14 cellular contexts compared by ENCODE assay signal in the genomic region with DNA sequence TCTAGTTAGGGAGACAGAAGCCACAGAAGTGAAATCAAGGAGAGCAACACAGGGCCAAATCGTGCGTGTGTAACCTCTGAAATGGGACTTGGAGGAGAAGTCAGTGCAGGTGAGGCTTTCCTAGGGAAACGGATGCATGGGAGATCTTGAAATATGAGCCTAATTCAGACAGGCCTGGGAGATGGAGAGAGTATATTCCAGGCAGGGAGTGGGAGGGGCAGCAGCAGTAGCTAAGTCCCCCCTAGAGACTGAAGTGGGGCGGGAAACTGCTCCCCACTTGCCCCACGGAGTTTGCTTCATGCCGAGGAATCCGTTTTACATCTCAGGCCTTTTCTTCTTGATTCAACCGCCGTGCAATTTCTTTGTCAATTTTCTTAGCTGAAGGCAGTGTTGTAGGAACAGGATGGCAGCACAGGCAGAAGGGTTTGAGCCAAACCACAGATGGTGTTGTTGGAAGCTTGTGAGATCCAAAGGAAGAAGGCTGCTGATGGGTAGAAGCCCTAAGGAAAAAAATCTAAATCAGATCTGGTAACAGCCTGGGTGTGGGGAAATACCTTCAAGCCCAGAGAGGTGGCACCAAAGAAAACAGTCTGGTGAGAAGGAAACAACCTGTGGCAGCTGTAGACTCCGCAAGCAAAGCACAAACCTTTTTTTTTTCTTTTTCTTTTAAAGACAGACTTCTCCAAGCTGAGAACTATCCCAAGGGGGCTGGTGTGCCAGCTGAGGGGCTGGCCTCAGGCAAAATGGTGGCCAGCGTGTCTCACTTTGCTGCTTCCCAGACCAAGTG. TPM values are rescaled to one million over a fixed set of nuclear protein-coding genes. Genes with fewer than 3 reads are reported as not detected.
A peak's percentile ranks its signal among the peaks of the same experiment; 100 is the strongest.
DNase-seq lines count a peak whose midpoint lies in the region; ATAC-seq and TF ChIP-seq lines count a peak whose summit lies in the region.
"Had no signal": no experiment of that assay in that cellular context is flagged by ENCODE, and none has a peak within 500 bp of the region (broad histone marks: within the 10 kb centered on the region; RNA-seq: fewer than 3 reads in every experiment).

No MANE protein-coding gene starts in this region.

- H3K27me3 Mint-ChIP-seq in osteocyte (ENCODE audit: unreplicated experiment), result peaks cover 2% of the 10 kb centered on the region

- peaks cover 46% of the 10 kb centered on the region for H3K4me1 Mint-ChIP-seq in osteocyte (ENCODE audit: unreplicated experiment)

- H3K4me3 Mint-ChIP-seq in osteocyte (ENCODE audit: unreplicated experiment), result no peak overlapping the region
- H3K4me3 Mint-ChIP-seq: CD4-positive, CD25-positive, alpha-beta regulatory T cell; neural crest cell; stimulated activated naive CD8-positive, alpha-beta T cell treated with anti-CD3 and anti-CD28 coated beads, Interleukin-15, amount 100 ng/mL, for 72 hours had no signal

- peak overlapping the region; percentile 1 for H3K27ac ChIP-seq in AG04450 (ENCODE audit: low read depth, low read length)
- peak overlapping the region; percentile 19 for H3K27ac ChIP-seq in KOPT-K1 (ENCODE audit: low read depth, low read length, poor library complexity, severe bottlenecking)
- H3K27ac ChIP-seq in duodenal mucosa (ENCODE audit: low read depth, low read length), result peak overlapping the region; percentile 6

- H3K27me3 ChIP-seq in AG04450 (ENCODE audit: control insufficient read depth, insufficient read depth, low read length), result no peaks in the 10 kb centered on the region
- no peaks in the 10 kb centered on the region for H3K27me3 ChIP-seq in duodenal mucosa (ENCODE audit: control insufficient read depth in 1 of 2, insufficient read depth in 2 of 2, low read length in 2 of 2)

- no peak for ATAC-seq in HG03196 (IDR thresholded peaks at IDR 0.05; ENCODE audit: unreplicated experiment)
- ATAC-seq in GM21576 (IDR thresholded peaks at IDR 0.05; ENCODE audit: unreplicated experiment), result no peak
- ATAC-seq: stimulated activated naive CD8-positive, alpha-beta T cell treated with anti-CD3 and anti-CD28 coated beads, Interleukin-15, amount 100 ng/mL, for 72 hours had no signal

- H3K27ac Mint-ChIP-seq in osteocyte (ENCODE audit: unreplicated experiment), result peak overlapping the region; percentile 96

- H3K36me3 Mint-ChIP-seq in osteocyte (ENCODE audit: unreplicated experiment), result no peaks in the 10 kb centered on the region
- H3K36me3 Mint-ChIP-seq: CD4-positive, CD25-positive, alpha-beta regulatory T cell had no signal

- TF ChIP-seq CTCF in AG04450 (IDR thresholded peaks at IDR 0.05; ENCODE audit: low read depth, low read length), result no peak
- TF ChIP-seq CTCF in osteocyte (IDR thresholded peaks at IDR 0.05), result no peak
- no peak for TF ChIP-seq CTCF in GM13976 (IDR thresholded peaks at IDR 0.05; ENCODE audit: borderline replicate concordance, control extremely low read depth, extremely low read depth, insufficient read depth, missing control alignments)

- H3K9ac ChIP-seq in duodenal mucosa (ENCODE audit: low read depth in 1 of 2, low read length in 2 of 2), result no peak overlapping the region

- H3K36me3 ChIP-seq in KOPT-K1 (ENCODE audit: insufficient read depth, low read length) (no peaks in the 10 kb centered on the region), duodenal mucosa (ENCODE audit: control insufficient read depth in 1 of 2, insufficient read depth in 2 of 2, low read length in 2 of 2) (no peaks in the 10 kb centered on the region)

- in situ Hi-C loops in GM13976 (cut with MboI; ENCODE audit: low sequenced_read_pairs, unreplicated experiment), result no loop called here

- H3K9me3 Mint-ChIP-seq in osteocyte (ENCODE audit: unreplicated experiment), result no peaks in the 10 kb centered on the region
- H3K9me3 Mint-ChIP-seq: CD4-positive, CD25-positive, alpha-beta regulatory T cell; neural crest cell; stimulated activated naive CD8-positive, alpha-beta T cell treated with anti-CD3 and anti-CD28 coated beads, Interleukin-15, amount 100 ng/mL, for 72 hours had no signal

- no peak overlapping the region for H3K4me3 ChIP-seq in AG04450 (ENCODE audit: low read depth, low read length)
- no peak overlapping the region for H3K4me3 ChIP-seq in duodenal mucosa (ENCODE audit: low read depth in 1 of 2, low read length in 2 of 2)

- peaks cover 59 to 64% of the 10 kb centered on the region in 2 donors for H3K4me1 ChIP-seq in duodenal mucosa (ENCODE audit: control insufficient read depth in 1 of 2, insufficient read depth in 2 of 2, low read length in 2 of 2)

- CTCF ChIA-PET in AG04450 (lab: Charles Lee), result interaction anchor here (0.6 to 2.0 kb wide), 3 partner anchors 254 to 344 kb away, joined by 4 to 5 read pairs (median 4); no protein-coding TSS in a partner anchor

- H3K9me3 ChIP-seq in AG04450 (ENCODE audit: control insufficient read depth, insufficient read depth, low read length) (no peaks in the 10 kb centered on the region), KOPT-K1 (ENCODE audit: insufficient read depth, low read length, poor library complexity, severe bottlenecking) (no peaks in the 10 kb centered on the region), duodenal mucosa (ENCODE audit: control insufficient read depth in 1 of 2, low read length in 2 of 2) (no peaks in the 10 kb centered on the region)

- no peak for DNase-seq in AG04450 (ENCODE audit: low read depth, low spot score)
- no peak for DNase-seq in osteocyte (ENCODE audit: extremely low spot score, unreplicated experiment)
- DNase-seq in COLO829 (ENCODE audit: low spot score), result no peak
- no peak for DNase-seq in GM13976 (ENCODE audit: low spot score)
- DNase-seq: CD4-positive, CD25-positive, alpha-beta regulatory T cell; MM.1S; stimulated activated CD4-positive, alpha-beta T cell treated with anti-CD3 and anti-CD28 coated beads, Interleukin-4, amount 100 ng/mL, for 1 hour; stimulated activated naive CD8-positive, alpha-beta T cell treated with anti-CD3 and anti-CD28 coated beads, Interleukin-15, amount 100 ng/mL, for 72 hours; SW 1271 had no signal

- POLR2A ChIA-PET in AG04450 (lab: Yijun Ruan, JAX), result interaction anchor here (0.9 kb wide), 1 partner anchor 240 kb away, joined by 5 read pairs; no protein-coding TSS in a partner anchor

RNA-seq across cellular contexts. Expression of gene EPAS1, which starts 40.2 kb away (rescaled TPM):
- polyA plus RNA-seq in AG04450 (2011; rRNA removed), result 506 and 522 TPM in 2 replicates
- polyA minus RNA-seq in AG04450 (2011; rRNA and poly(A)+ RNA removed), result 444 and 588 TPM in 2 replicates
- 11.0 and 14.1 TPM in 2 replicates for total RNA-seq in osteocyte
